Comparison of ENCODE assay signal across 11 cellular contexts in the genomic region with DNA sequence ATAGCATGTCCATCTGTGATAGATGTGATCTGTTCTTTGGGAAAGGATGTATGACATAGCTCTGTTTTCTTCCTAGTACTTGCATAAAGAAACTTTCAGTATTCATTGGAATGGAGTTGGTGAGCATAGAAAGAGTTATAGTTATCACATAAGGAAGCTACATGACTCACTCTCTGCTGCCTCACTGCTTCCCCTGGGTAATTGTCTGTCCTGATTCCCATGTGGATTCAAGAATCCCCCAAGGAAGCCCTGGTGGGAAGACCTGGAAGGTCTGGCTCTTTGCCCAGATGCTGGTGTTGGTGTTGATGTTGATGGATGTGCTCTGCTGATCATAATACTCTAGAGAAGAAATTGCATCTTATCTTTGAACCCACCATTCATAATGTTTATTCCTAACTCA.
DNase-seq lines count a peak whose midpoint lies in the region; ATAC-seq, FAIRE-seq and TF ChIP-seq lines count a peak whose summit lies in the region.
"Had no signal": no experiment of that assay in that cellular context is flagged by ENCODE, and none has a peak within 500 bp of the region (broad histone marks: within the 10 kb centered on the region; RNA-seq: fewer than 3 reads in every experiment).

No MANE protein-coding gene starts in this region.

- peaks cover 37% of the 10 kb centered on the region for H3K36me3 Mint-ChIP-seq in T-cell

- DNase-seq in AG08395 (ENCODE audit: low spot score) (peak; percentile 78), H54 (ENCODE audit: insufficient read length, low spot score) (peak; percentile 12), T-cell (no peak), glomerular visceral epithelial cell (ENCODE audit: extremely low spot score) (peak; percentile 81), NCI-H510A treated with DMSO at 0.1 percent for 48 hours (lab: John Stamatoyannopoulos, UW) (no peak)
- DNase-seq in stimulated activated CD4-positive, alpha-beta T cell treated with anti-CD3 and anti-CD28 coated beads, Interleukin-4, amount 100 ng/mL, for 24 hours = no peak
- DNase-seq: activated CD4-positive, alpha-beta T cell treated with anti-CD3 and anti-CD28 coated beads, Interleukin-2, amount 50 U/mL, for 4 hours; KG1 had no signal

- CTCF ChIA-PET in T-cell (lab: Charles Lee) = interaction anchor here (0.7 to 1.9 kb wide), 10 partner anchors 9 to 289 kb away, joined by 3 to 6 read pairs (median 4); a partner anchor contains a TSS

- peaks cover 10 to 12% (median 11%) of the 10 kb centered on the region in 3 donors for H3K9me3 Mint-ChIP-seq in T-cell

- no peak for ATAC-seq in T-cell (replicated peaks in 1 of 4)
- no peak for ATAC-seq in HG03457 (IDR thresholded peaks at IDR 0.05; ENCODE audit: unreplicated experiment)
- no peak for ATAC-seq in GM18870 (IDR thresholded peaks at IDR 0.05; ENCODE audit: unreplicated experiment)

- no peak for TF ChIP-seq POLR2A in H54 (IDR thresholded peaks at IDR 0.05; ENCODE audit: low read depth, low read length)

- peak; percentile 94 for FAIRE-seq in H54 (lab: Jason Lieb, UNC)

- peaks cover 40 to 53% (median 52%) of the 10 kb centered on the region in 3 donors for H3K4me1 Mint-ChIP-seq in T-cell

- H3K4me3 Mint-ChIP-seq in T-cell = no peak overlapping the region
- H3K4me3 Mint-ChIP-seq: brain had no signal

- H3K27me3 Mint-ChIP-seq in T-cell = no peaks in the 10 kb centered on the region
- H3K27me3 Mint-ChIP-seq: brain had no signal

- H3K27ac Mint-ChIP-seq in T-cell = peak overlapping the region; percentile 60 to 71

- POLR2A ChIA-PET in T-cell (lab: Charles Lee) = interaction anchor here in 1 of 2 donors (0.6 to 0.7 kb wide), 2 partner anchors 54 to 239 kb away, joined by 4 to 6 read pairs; no protein-coding TSS in a partner anchor

Comparison
In these comparisons a context has a peak if more than half of its experiments do, and no peak if none do; other contexts are left out.
1. DNase-seq: peak in AG08395 (single experiment), H54 (single experiment) and glomerular visceral epithelial cell (single experiment); none in T-cell (0 of 34), stimulated activated CD4-positive, alpha-beta T cell treated with anti-CD3 and anti-CD28 coated beads, Interleukin-4, amount 100 ng/mL, for 24 hours (single experiment) and NCI-H510A treated with DMSO at 0.1 percent for 48 hours (single experiment).